ENCODE assay signal across 9 cellular contexts in the genomic region with DNA sequence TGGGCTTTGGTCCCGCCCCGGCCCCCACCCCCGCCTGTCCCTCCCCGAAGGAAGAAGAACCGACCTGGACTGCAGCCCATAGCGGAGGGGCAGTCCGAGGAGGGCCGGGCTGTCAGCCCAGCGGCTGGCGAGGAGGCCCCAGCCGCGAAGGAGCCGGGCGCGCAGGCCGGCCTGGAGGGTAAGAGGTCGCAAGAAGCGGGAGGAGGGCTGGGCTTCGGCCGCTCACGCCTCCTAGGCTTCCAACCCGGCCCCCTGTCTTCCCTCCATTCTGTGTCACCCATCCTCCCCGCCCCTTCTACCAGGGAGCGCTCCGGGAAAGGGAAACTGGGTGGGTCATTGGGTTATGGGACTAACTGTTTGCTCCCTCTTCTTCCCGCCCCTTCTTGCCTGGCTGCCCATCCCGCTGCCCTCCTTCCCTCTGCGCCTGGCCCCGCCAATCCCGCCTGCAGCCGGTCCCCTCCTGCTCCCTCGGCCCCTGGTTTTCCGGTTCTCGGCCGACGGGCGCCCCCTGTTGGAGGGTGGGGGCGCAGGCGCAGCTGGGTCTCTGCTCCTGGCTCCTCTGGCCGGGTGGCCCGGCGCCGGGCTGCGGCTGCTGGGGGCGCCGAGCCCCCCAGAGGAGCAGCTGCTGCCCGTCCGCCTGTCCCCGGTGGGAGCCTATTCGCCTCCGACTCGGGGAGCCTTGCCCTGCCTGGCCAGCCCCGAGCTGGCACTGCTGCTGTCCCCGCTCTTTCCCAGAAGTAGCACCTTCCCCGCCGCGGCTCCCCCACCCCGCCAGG. TPM values are rescaled to one million over a fixed set of nuclear protein-coding genes. Genes with fewer than 3 reads are reported as not detected.
DNase-seq lines count a peak whose midpoint lies in the region; ATAC-seq and FAIRE-seq lines count a peak whose summit lies in the region.
"Had no signal": no experiment of that assay in that cellular context is flagged by ENCODE, and none has a peak within 500 bp of the region (broad histone marks: within the 10 kb centered on the region; RNA-seq: fewer than 3 reads in every experiment).

No MANE protein-coding gene starts in this region.

- H4K20me1 ChIP-seq in BLaER1 = peaks cover 57% of the 10 kb centered on the region

- ATAC-seq in GM19397 (IDR thresholded peaks at IDR 0.05; ENCODE audit: unreplicated experiment) = peak; percentile 43

- no peaks in the 10 kb centered on the region for H3K9me3 ChIP-seq in BLaER1
- H3K9me3 ChIP-seq in endocrine pancreas (ENCODE audit: control insufficient read depth, low read length) = no peaks in the 10 kb centered on the region

- DNase-seq in HTR-8/SVneo (ENCODE audit: insufficient read length, low spot score) (peak; percentile 76), NOMO-1 treated with dmso at 0.1 percent for 144 hours (lab: John Stamatoyannopoulos, UW; ENCODE audit: unreplicated experiment) (peak; percentile 83), mesenteric fat pad (ENCODE audit: low spot score) (peak; percentile 97)
- peak; percentile 61 for DNase-seq in activated CD8-positive, alpha-beta memory T cell treated with anti-CD3 and anti-CD28 coated beads, Interleukin-2, amount 50 U/mL, for 24 hours (ENCODE audit: extremely low read depth)
- peak; percentile 64 for DNase-seq in stimulated activated CD8-positive, alpha-beta memory T cell treated with anti-CD3 and anti-CD28 coated beads, Interleukin-12 subunit alpha, Interleukin-12 subunit beta, amount 100 ng/mL, for 24 hours (ENCODE audit: extremely low read depth)

- FAIRE-seq in HTR-8/SVneo (lab: Jason Lieb, UNC) = peak; percentile 4

- H3K27me3 ChIP-seq in BLaER1 (no peaks in the 10 kb centered on the region), endocrine pancreas (ENCODE audit: control insufficient read depth, insufficient read depth, low read length) (no peaks in the 10 kb centered on the region)

- peak overlapping the region; percentile 86 for H3K4me3 ChIP-seq in BLaER1
- no peak overlapping the region for H3K4me3 ChIP-seq in endocrine pancreas (ENCODE audit: control insufficient read depth, insufficient read depth, low read length)

- H3K9ac ChIP-seq in BLaER1 (peak overlapping the region; percentile 78), endocrine pancreas (ENCODE audit: control insufficient read depth, insufficient read depth, low read length) (peak overlapping the region; percentile 70)

- H3K4me2 ChIP-seq in BLaER1 = peak overlapping the region; percentile 94

- H3K4me1 ChIP-seq in BLaER1 = peaks cover 77% of the 10 kb centered on the region
- no peaks in the 10 kb centered on the region for H3K4me1 ChIP-seq in endocrine pancreas (ENCODE audit: control insufficient read depth, insufficient read depth, low read length)

- peaks cover 43% of the 10 kb centered on the region for H3K36me3 ChIP-seq in BLaER1
- no peaks in the 10 kb centered on the region for H3K36me3 ChIP-seq in endocrine pancreas (ENCODE audit: control insufficient read depth, insufficient read depth, low read length)

- 0 out of 2 replicates have a peak overlapping the region, but pooled peaks have one; percentile 46 for H3K27ac ChIP-seq in BLaER1

RNA-seq across cellular contexts. Expression of a gene that starts 2.4 kb away (rescaled TPM):
- total RNA-seq in mesenteric fat pad = 20.8 TPM

RNA-seq across cellular contexts. Expression of a gene that starts 14.5 kb away (rescaled TPM):
- total RNA-seq in mesenteric fat pad = 91.7 TPM

RNA-seq across cellular contexts. Expression of a gene that starts 21.9 kb away (rescaled TPM):
- not detected for total RNA-seq in mesenteric fat pad
- total RNA-seq: T-helper 2 cell treated with Interferon-gamma antibody and Interleukin-4, amounts not matched to agents 100 ng/mL and 5 ng/mL, for 36 hours had no signal

RNA-seq across cellular contexts. Expression of a gene that starts 45.9 kb away (rescaled TPM):
- total RNA-seq in mesenteric fat pad = 3.3 TPM

RNA-seq across cellular contexts. Expression of a gene that starts 49.8 kb away (rescaled TPM):
- total RNA-seq in mesenteric fat pad = 34.7 TPM
